ENCODE assay signal across 22 cellular contexts in genomic region chr7:2540641-2541051, GRCh38. TPM values are rescaled to one million over a fixed set of nuclear protein-coding genes. Genes with fewer than 3 reads are reported as not detected.
DNase-seq lines count a peak whose midpoint lies in the region; ATAC-seq and TF ChIP-seq lines count a peak whose summit lies in the region.
"Had no signal": no experiment of that assay in that cellular context is flagged by ENCODE, and none has a peak within 500 bp of the region (broad histone marks: within the 10 kb centered on the region; RNA-seq: fewer than 3 reads in every experiment).

No MANE protein-coding gene starts in this region.

- H3K4me3 ChIP-seq in lower lobe of right lung (no peak overlapping the region), upper lobe of right lung (no peak overlapping the region)
- H3K4me3 ChIP-seq: esophagus squamous epithelium, neural progenitor cell, uterus had no signal

- H3K27me3 ChIP-seq in lower lobe of right lung (ENCODE audit: low read depth) = no peaks in the 10 kb centered on the region
- no peaks in the 10 kb centered on the region for H3K27me3 ChIP-seq in upper lobe of right lung
- H3K27me3 ChIP-seq: neural progenitor cell, uterus had no signal

- no peaks in the 10 kb centered on the region for H3K9me3 ChIP-seq in lower lobe of right lung
- H3K9me3 ChIP-seq in upper lobe of right lung = no peaks in the 10 kb centered on the region
- H3K9me3 ChIP-seq: esophagus squamous epithelium, uterus had no signal

- H3K36me3 ChIP-seq in lower lobe of right lung (peaks cover 79% of the 10 kb centered on the region), upper lobe of right lung (peaks cover 70% of the 10 kb centered on the region)
- H3K36me3 ChIP-seq: neural progenitor cell, uterus had no signal

- CTCF ChIA-PET in RWPE1 (lab: Yijun Ruan, JAX) = interaction anchor here (0.5 kb wide), 1 partner anchor 623 kb away, joined by 3 read pairs; no protein-coding TSS in a partner anchor

- DNase-seq in Right ventricle myocardium inferior (ENCODE audit: missing footprints) (peak; percentile 60), cardiac septum (ENCODE audit: low spot score) (no peak), RWPE1 (ENCODE audit: low spot score) (no peak), lower lobe of right lung (peak; percentile 44), upper lobe of right lung (peak; percentile 62), NCI-H526 (lab: John Stamatoyannopoulos, UW) (no peak), DMS79 (lab: John Stamatoyannopoulos, UW) (no peak)
- DNase-seq: ACHN; activated CD4-positive, alpha-beta T cell treated with anti-CD3 and anti-CD28 coated beads, Interleukin-2, amount 50 U/mL, for 4 hours; activated T-cell treated with anti-CD3 and anti-CD28 coated beads for 4 hours; esophagus squamous epithelium; GF-D8; midbrain; NCI-H1417 treated with DMSO at 0.1 percent for 48 hours; NCI-H82; OCI-M1; stimulated activated CD4-positive, alpha-beta T cell treated with anti-CD3 and anti-CD28 coated beads, Interleukin-4, amount 100 ng/mL, for 24 hours; uterus had no signal

- intact Hi-C loops in Right ventricle myocardium inferior (cut with DNase I) (no loop called here), cardiac septum (cut with DNase I) (no loop called here), lower lobe of right lung (cut with DNase I) (no loop called here), upper lobe of right lung (cut with DNase I) (no loop called here)

- ATAC-seq in Right ventricle myocardium inferior = no peak
- no peak for ATAC-seq in lower lobe of right lung
- no peak for ATAC-seq in upper lobe of right lung
- no peak for ATAC-seq in GM18873 (IDR thresholded peaks at IDR 0.05; ENCODE audit: low FRiP score, unreplicated experiment)

- no peaks in the 10 kb centered on the region for H3K4me1 ChIP-seq in lower lobe of right lung
- no peaks in the 10 kb centered on the region for H3K4me1 ChIP-seq in upper lobe of right lung
- H3K4me1 ChIP-seq: neural progenitor cell, uterus had no signal

- POLR2A ChIA-PET in RWPE1 (lab: Yijun Ruan, JAX; ENCODE audit: low non-redundant PET) = no interaction called here

- TF ChIP-seq CTCF in RWPE1 (conservative IDR thresholded peaks at IDR 0.05; ENCODE audit: low read depth) (no peak), lower lobe of right lung (IDR thresholded peaks at IDR 0.05) (no peak), upper lobe of right lung (IDR thresholded peaks at IDR 0.05) (no peak)

- H3K27ac ChIP-seq in RWPE1 = peak overlapping the region; percentile 56; the same call in 1 of the 2 replicates
- no peak overlapping the region for H3K27ac ChIP-seq in lower lobe of right lung
- no peak overlapping the region for H3K27ac ChIP-seq in upper lobe of right lung
- H3K27ac ChIP-seq: C4-2B, esophagus squamous epithelium, HL-60, neural progenitor cell, uterus had no signal

RNA-seq across cellular contexts. Expression of gene BRAT1, which starts 14.7 kb away (rescaled TPM):
- 14.8 TPM for total RNA-seq in Right ventricle myocardium inferior
- 12.8 TPM for total RNA-seq in cardiac septum
- 24.4 TPM for total RNA-seq in lower lobe of right lung
- 24.1 TPM for total RNA-seq in upper lobe of right lung

RNA-seq across cellular contexts. Expression of gene IQCE, which starts 18.1 kb away (rescaled TPM):
- 11.5 TPM for total RNA-seq in Right ventricle myocardium inferior
- total RNA-seq in cardiac septum = 13.3 TPM
- total RNA-seq in lower lobe of right lung = 32.0 TPM
- total RNA-seq in upper lobe of right lung = 22.2 TPM

RNA-seq across cellular contexts. Expression of gene LFNG, which starts 21.1 kb away (rescaled TPM):
- 6.5 TPM for total RNA-seq in Right ventricle myocardium inferior
- 6.2 TPM for total RNA-seq in cardiac septum
- total RNA-seq in lower lobe of right lung = 42.6 TPM
- 35.4 TPM for total RNA-seq in upper lobe of right lung

Comparison
In these comparisons a context has a peak if more than half of its experiments do, and no peak if none do; other contexts are left out.
1. DNase-seq: peak in Right ventricle myocardium inferior (single experiment), lower lobe of right lung (single experiment) and upper lobe of right lung (single experiment); none in cardiac septum (single experiment), RWPE1 (single experiment), NCI-H526 (0 of 2) and DMS79 (single experiment).